In the genomic region with DNA sequence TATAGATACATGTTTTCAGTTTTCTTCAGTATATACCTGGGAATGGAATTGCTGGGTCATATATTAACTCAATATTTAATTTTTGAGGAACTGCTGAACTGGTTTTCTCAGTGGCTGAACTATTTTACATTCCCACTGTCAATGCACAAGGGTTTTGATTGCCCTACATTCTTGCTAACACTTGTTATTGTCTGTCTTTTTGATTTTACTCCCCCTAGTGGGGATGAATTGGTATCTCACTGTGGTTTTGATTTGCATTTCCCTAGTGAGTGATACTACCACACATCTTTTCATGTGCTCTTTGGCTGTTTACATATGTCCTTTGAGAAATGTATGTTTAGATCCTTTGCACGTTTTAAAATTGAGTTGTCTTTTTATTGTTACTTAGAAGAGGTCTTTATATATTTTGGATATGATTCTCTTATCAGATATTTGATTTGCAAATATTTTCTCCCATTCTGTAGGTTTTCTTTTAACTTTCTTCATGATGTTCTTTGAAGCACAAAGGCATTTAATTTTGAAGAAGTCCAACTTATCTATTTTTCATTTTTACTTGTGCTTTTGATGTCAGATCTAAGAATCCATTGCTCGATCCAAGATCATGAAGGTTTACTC, we compare ENCODE assay signal across 8 cellular contexts. TPM values are rescaled to one million over a fixed set of nuclear protein-coding genes. Genes with fewer than 3 reads are reported as not detected.
DNase-seq lines count a peak whose midpoint lies in the region; ATAC-seq, FAIRE-seq and TF ChIP-seq lines count a peak whose summit lies in the region.

No MANE protein-coding gene starts in this region.

- no peak for TF ChIP-seq EP300 in GM12878 (IDR thresholded peaks at IDR 0.05; ENCODE audit: borderline replicate concordance in 1 of 2, control insufficient read depth in 1 of 2, low read depth in 2 of 2, low read length in 2 of 2)

- no peak for TF ChIP-seq POLR2A in GM12878 (IDR thresholded peaks at IDR 0.05; ENCODE audit: low read depth, low read length)

- H3K79me2 ChIP-seq in GM23338 (replicated peaks; ENCODE audit: insufficient read depth): no peaks in the 10 kb centered on the region
- H3K79me2 ChIP-seq in GM12878 (ENCODE audit: control insufficient read depth, insufficient read depth, low read length): no peaks in the 10 kb centered on the region

- POLR2A ChIA-PET in GM12878 (lab: Charles Lee): no interaction called here

- WGBS in GM12878 (ENCODE audit: insufficient coverage, insufficient replicate concordance, low lambda C conversion rate, missing lambda C conversion rate): 52% methylated on average over 2 of the region's 2 CpGs

- RAD21 ChIA-PET in GM12878 (lab: Charles Lee; ENCODE audit: unreplicated experiment): no interaction called here

- ATAC-seq in GM23338 (peak; percentile 65), GM12878 (peak; percentile 93), left colon (peak; percentile 87), GM19324 (IDR thresholded peaks at IDR 0.05; ENCODE audit: low FRiP score, unreplicated experiment) (no peak), GM21786 (IDR thresholded peaks at IDR 0.05; ENCODE audit: unreplicated experiment) (no peak)

- H3K27me3 Mint-ChIP-seq in GM23338 (ENCODE audit: insufficient read depth, low read depth, poor library complexity): no peaks in the 10 kb centered on the region
- H3K27me3 Mint-ChIP-seq in activated T-helper 1 cell treated with anti-CD3 and anti-CD28 coated beads, Interleukin-12 subunit alpha, Interleukin-12 subunit beta, Interleukin-2, Interleukin-4 antibody, amounts not matched to agents 30 ng/mL and 10 ng/mL and 1 ng/mL, durations not matched to agents 14 hours and 24 hours and 36 hours (ENCODE audit: insufficient read depth): peaks cover 7% of the 10 kb centered on the region

- no peak overlapping the region for H3K27ac Mint-ChIP-seq in GM23338
- no peak overlapping the region for H3K27ac Mint-ChIP-seq in activated T-helper 1 cell treated with anti-CD3 and anti-CD28 coated beads, Interleukin-12 subunit alpha, Interleukin-12 subunit beta, Interleukin-2, Interleukin-4 antibody, amounts not matched to agents 30 ng/mL and 10 ng/mL and 1 ng/mL, durations not matched to agents 14 hours and 24 hours and 36 hours

- in situ Hi-C loops in GM12878 (cut with MboI): no loop called here

- CTCF ChIA-PET in GM12878 (lab: Yijun Ruan, JAX): no interaction called here

- H4K20me1 ChIP-seq in GM23338 (replicated peaks; ENCODE audit: insufficient read depth): no peaks in the 10 kb centered on the region
- no peaks in the 10 kb centered on the region for H4K20me1 ChIP-seq in GM12878 (ENCODE audit: control insufficient read depth, insufficient read depth)

- peak; percentile 64 for FAIRE-seq in D721Med (lab: Jason Lieb, UNC)
- FAIRE-seq in GM12878 (lab: Jason Lieb, UNC): peak; percentile 84

- H3K9me3 Mint-ChIP-seq in GM23338: no peaks in the 10 kb centered on the region
- no peaks in the 10 kb centered on the region for H3K9me3 Mint-ChIP-seq in activated T-helper 1 cell treated with anti-CD3 and anti-CD28 coated beads, Interleukin-12 subunit alpha, Interleukin-12 subunit beta, Interleukin-2, Interleukin-4 antibody, amounts not matched to agents 30 ng/mL and 10 ng/mL and 1 ng/mL, durations not matched to agents 14 hours and 24 hours and 36 hours

- H3K4me1 Mint-ChIP-seq in GM23338: no peaks in the 10 kb centered on the region; the same call in 2 of the 3 replicates
- H3K4me1 Mint-ChIP-seq in activated T-helper 1 cell treated with anti-CD3 and anti-CD28 coated beads, Interleukin-12 subunit alpha, Interleukin-12 subunit beta, Interleukin-2, Interleukin-4 antibody, amounts not matched to agents 30 ng/mL and 10 ng/mL and 1 ng/mL, durations not matched to agents 14 hours and 24 hours and 36 hours (ENCODE audit: low read depth): no peaks in the 10 kb centered on the region

- TF ChIP-seq CTCF in D721Med (IDR thresholded peaks at IDR 0.05; ENCODE audit: insufficient read depth, missing control alignments): peak; percentile 76
- peak; percentile 70 to 88 for TF ChIP-seq CTCF in GM23338 (conservative IDR thresholded peaks at IDR 0.05; ENCODE audit: low read depth in 2 of 2)
- peak; percentile 51 to 67 (median 56); a peak in 5 of 6 replicates for TF ChIP-seq CTCF in GM12878 (IDR thresholded peaks at IDR 0.05 in 2 of 3, conservative IDR thresholded peaks at IDR 0.05 in 1 of 3; ENCODE audit: control insufficient read depth in 2 of 3, extremely low read depth in 1 of 3, insufficient read depth in 1 of 3, low read depth in 3 of 3, low read length in 3 of 3)

- H3K27ac ChIP-seq in GM23338 (ENCODE audit: low read depth) (no peak overlapping the region), GM12878 (ENCODE audit: control insufficient read depth, insufficient read depth) (no peak overlapping the region)

- H3K4me1 ChIP-seq in GM23338 (ENCODE audit: insufficient read depth) (no peaks in the 10 kb centered on the region), GM12878 (ENCODE audit: control insufficient read depth, insufficient read depth, low read length) (no peaks in the 10 kb centered on the region)

- no peak for DNase-seq in D721Med (ENCODE audit: insufficient read length, low spot score)
- peak; percentile 70 for DNase-seq in GM23338 (ENCODE audit: low spot score)
- peak; percentile 30 for DNase-seq in NCI-H446 treated with DMSO at 0.1 percent for 48 hours (lab: John Stamatoyannopoulos, UW)
- peak; percentile 13 for DNase-seq in GM12878 (ENCODE audit: low read depth, low spot score)
- DNase-seq in left colon: no peak
- no peak for DNase-seq in activated T-helper 1 cell treated with anti-CD3 and anti-CD28 coated beads, Interleukin-12 subunit alpha, Interleukin-12 subunit beta, Interleukin-2, Interleukin-4 antibody, amounts not matched to agents 30 ng/mL and 10 ng/mL and 1 ng/mL, durations not matched to agents 14 hours and 24 hours and 36 hours (ENCODE audit: low spot score)

- H3F3A ChIP-seq in GM23338 (replicated peaks; ENCODE audit: low read depth): no peaks in the 10 kb centered on the region

- H3K9me2 ChIP-seq in GM23338 (ENCODE audit: insufficient read depth): no peaks in the 10 kb centered on the region

- TF ChIP-seq RAD21 in GM12878 (IDR thresholded peaks at IDR 0.05; ENCODE audit: insufficient read depth, low read depth, low read length): peak; percentile 55

- no peak overlapping the region for H3K9ac ChIP-seq in GM12878 (ENCODE audit: control insufficient read depth, insufficient read depth, low read length)

- BruUV-seq in GM12878 (replicated peaks; lab: Mats Ljungman, UMichigan): no TSS peak

- SMC1A ChIA-PET in GM12878 (lab: Charles Lee; ENCODE audit: uncharacterized antibody, unreplicated experiment): interaction anchor here (1.4 kb wide), 1 partner anchor 92 kb away, joined by 4 read pairs; no protein-coding TSS in a partner anchor

- H3K9me3 ChIP-seq in GM12878 (replicated peaks; ENCODE audit: control insufficient read depth, insufficient read depth, low read length): no peaks in the 10 kb centered on the region

- H3K4me3 Mint-ChIP-seq in GM23338: no peak overlapping the region
- no peak overlapping the region for H3K4me3 Mint-ChIP-seq in activated T-helper 1 cell treated with anti-CD3 and anti-CD28 coated beads, Interleukin-12 subunit alpha, Interleukin-12 subunit beta, Interleukin-2, Interleukin-4 antibody, amounts not matched to agents 30 ng/mL and 10 ng/mL and 1 ng/mL, durations not matched to agents 14 hours and 24 hours and 36 hours

- H3K36me3 Mint-ChIP-seq in GM23338 (ENCODE audit: low read depth): no peaks in the 10 kb centered on the region
- H3K36me3 Mint-ChIP-seq in activated T-helper 1 cell treated with anti-CD3 and anti-CD28 coated beads, Interleukin-12 subunit alpha, Interleukin-12 subunit beta, Interleukin-2, Interleukin-4 antibody, amounts not matched to agents 30 ng/mL and 10 ng/mL and 1 ng/mL, durations not matched to agents 14 hours and 24 hours and 36 hours (ENCODE audit: low read depth): no peaks in the 10 kb centered on the region

- no peak overlapping the region for H2AFZ ChIP-seq in GM23338
- H2AFZ ChIP-seq in GM12878 (ENCODE audit: control insufficient read depth, low read depth, low read length): no peak overlapping the region

- H3K4me3 ChIP-seq in GM23338: no peak overlapping the region
- no peak overlapping the region for H3K4me3 ChIP-seq in GM12878

- no peaks in the 10 kb centered on the region for H3K36me3 ChIP-seq in GM23338 (ENCODE audit: insufficient read depth)
- H3K36me3 ChIP-seq in GM12878 (ENCODE audit: control insufficient read depth in 2 of 2, insufficient read depth in 2 of 2, low read length in 1 of 2): no peaks in the 10 kb centered on the region

- H3K27me3 ChIP-seq in GM23338 (ENCODE audit: insufficient read depth): no peaks in the 10 kb centered on the region
- H3K27me3 ChIP-seq in GM12878 (replicated peaks in 1 of 2; ENCODE audit: control insufficient read depth in 2 of 2, insufficient read depth in 2 of 2, low read length in 1 of 2): no peaks in the 10 kb centered on the region

- intact Hi-C loops in GM12878 (cut with micrococcal nuclease; ENCODE audit: unreplicated experiment) (loop anchor here (1.0 kb wide), 2 partner anchors 93 to 106 kb away; no protein-coding TSS in a partner anchor), left colon (cut with DNase I, micrococcal nuclease) (loop anchor here in 1 of 2 donors (2.0 kb wide), 1 partner anchor 92 kb away; no protein-coding TSS in a partner anchor)
- intact Hi-C loops in activated T-helper 1 cell treated with anti-CD3 and anti-CD28 coated beads, Interleukin-12 subunit alpha, Interleukin-12 subunit beta, Interleukin-2, Interleukin-4 antibody, amounts not matched to agents 30 ng/mL and 10 ng/mL and 1 ng/mL, durations not matched to agents 14 hours and 24 hours and 36 hours (cut with micrococcal nuclease): loop anchor here (1.0 to 2.0 kb wide), 3 partner anchors 36 to 106 kb away; a partner anchor contains a TSS

- no peak overlapping the region for H3K4me2 ChIP-seq in GM23338
- no peak overlapping the region for H3K4me2 ChIP-seq in GM12878 (ENCODE audit: control insufficient read depth, insufficient read depth)

RNA-seq across cellular contexts. Expression of a gene that starts 36.2 kb away (rescaled TPM):
- total RNA-seq in GM23338 (2014; rRNA removed; shearing (Covaris generic)): 18.9 and 23.9 TPM in 2 replicates
- 21.5 and 23.8 TPM in 2 replicates for polyA plus RNA-seq in GM23338 (2016; fragmentation: Nextera tagmentation; extraction: Ambion mirVana)
- 26.9 and 29.8 TPM in 2 replicates for total RNA-seq in GM12878 (2013; cell fraction: nucleolus; rRNA removed)
- total RNA-seq in GM12878 (2014; rRNA removed): 18.4 and 30.0 TPM in 2 replicates
- total RNA-seq in GM12878 (2014; rRNA removed; fragmentation: Illumina TruSeq; extraction: Trizol): 13.7 and 16.3 TPM in 2 replicates
- 31.2 and 34.2 TPM in 2 replicates for total RNA-seq in GM12878 (2021)
- 13.1 TPM for polyA plus RNA-seq in GM12878 (2011; ENCODE audit: low read depth)
- polyA plus RNA-seq in GM12878 (2011; rRNA removed): 13.7 and 22.7 TPM in 2 replicates
- 29.7 and 34.0 TPM in 2 replicates for polyA plus RNA-seq in GM12878 (2011; cell fraction: cytosol; rRNA removed)
- polyA plus RNA-seq in GM12878 (2011; cell fraction: nucleus; rRNA removed): 54.1 and 64.5 TPM in 2 replicates
- 20.1 and 21.5 TPM in 2 replicates for polyA plus RNA-seq in GM12878 (2012)
- polyA plus RNA-seq in GM12878 (2014; fragmentation: Illumina TruSeq; extraction: Trizol): 9.5 and 17.4 TPM in 2 replicates
- polyA plus RNA-seq in GM12878 (2014; fragmentation: Nextera tagmentation; extraction: Ambion mirVana): 10 to 100 TPM in 1 of 2 experiments, 1 to 10 TPM in 1; 5.2 to 16.2 TPM
- 31.2 and 37.3 TPM in 2 replicates for polyA plus RNA-seq in GM12878 (2014; rRNA removed)
- polyA plus RNA-seq in GM12878 (2016; fragmentation: Nextera tagmentation; extraction: Ambion mirVana): 10 to 100 TPM; 28.8 to 29.5 TPM
- polyA minus RNA-seq in GM12878 (2011; rRNA and poly(A)+ RNA removed): 12.9 and 21.5 TPM in 2 replicates
- polyA minus RNA-seq in GM12878 (2011; cell fraction: cytosol; rRNA and poly(A)+ RNA removed): 10.4 and 13.1 TPM in 2 replicates
- 14.1 and 24.8 TPM in 2 replicates for polyA minus RNA-seq in GM12878 (2011; cell fraction: nucleus; rRNA and poly(A)+ RNA removed)
- total RNA-seq in left colon: 10 to 100 TPM; 20.1 to 22.1 TPM
- total RNA-seq in activated T-helper 1 cell treated with anti-CD3 and anti-CD28 coated beads, Interleukin-12 subunit alpha, Interleukin-12 subunit beta, Interleukin-2, Interleukin-4 antibody, amounts not matched to agents 30 ng/mL and 10 ng/mL and 1 ng/mL, durations not matched to agents 14 hours and 24 hours and 36 hours: 32.4 and 35.2 TPM in 2 replicates

Comparison
In these comparisons a context has a peak if more than half of its experiments do, and no peak if none do; other contexts are left out.
1. DNase-seq: peak in GM23338 (single experiment), NCI-H446 treated with DMSO at 0.1 percent for 48 hours (single experiment) and GM12878 (single experiment); none in D721Med (single experiment), left colon (0 of 2) and activated T-helper 1 cell treated with anti-CD3 and anti-CD28 coated beads, Interleukin-12 subunit alpha, Interleukin-12 subunit beta, Interleukin-2, Interleukin-4 antibody, amounts not matched to agents 30 ng/mL and 10 ng/mL and 1 ng/mL, durations not matched to agents 14 hours and 24 hours and 36 hours (single experiment).
2. ATAC-seq: peak in GM23338 (single experiment), GM12878 (single experiment) and left colon (single experiment); none in GM19324 (single experiment) and GM21786 (single experiment).
3. Peak in every context shown above with its lines, with median percentiles within 50 percentile points of each other: CTCF ChIP-seq.